ENCODE assay signal across 34 cellular contexts in the genomic region with DNA sequence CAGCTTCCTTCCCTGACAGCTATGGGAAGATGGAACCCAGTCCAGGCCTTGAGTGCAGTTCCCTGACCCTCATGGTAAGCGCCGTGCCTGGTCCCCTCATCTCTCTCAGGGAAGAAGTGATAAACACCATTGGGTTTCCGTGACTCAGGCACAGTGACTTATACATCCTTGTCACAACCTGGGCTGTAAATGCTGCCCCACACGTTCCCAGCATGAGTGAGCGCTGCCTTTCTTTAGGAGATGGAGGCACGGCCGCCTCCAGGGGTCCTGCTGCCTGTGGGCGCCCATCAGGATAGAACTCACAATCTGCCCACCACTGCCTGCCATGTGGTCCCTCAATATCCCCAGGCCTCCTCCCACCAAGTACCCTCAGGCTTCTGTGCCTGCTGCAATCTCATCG. TPM values are rescaled to one million over a fixed set of nuclear protein-coding genes. Genes with fewer than 3 reads are reported as not detected.
DNase-seq lines count a peak whose midpoint lies in the region; ATAC-seq, FAIRE-seq and TF ChIP-seq lines count a peak whose summit lies in the region.
"Had no signal": no experiment of that assay in that cellular context is flagged by ENCODE, and none has a peak within 500 bp of the region (broad histone marks: within the 10 kb centered on the region; RNA-seq: fewer than 3 reads in every experiment).

No MANE protein-coding gene starts in this region.

- H3K4me1 ChIP-seq in kidney (ENCODE audit: control insufficient read depth in 1 of 2, insufficient read depth in 1 of 2, low read depth in 1 of 2, low read length in 2 of 2) (peaks cover 0 to 17% of the 10 kb centered on the region in 2 donors), sigmoid colon (peaks cover 0 to 38% (median 27%) of the 10 kb centered on the region in 4 donors)

- no peak for ATAC-seq in activated CD8-positive, alpha-beta T cell treated with anti-CD3 and anti-CD28 coated beads, Interleukin-2, amount 10 ng/mL, durations not matched to agents 7 days and 5 days
- no peak for ATAC-seq in activated CD8-positive, alpha-beta T cell treated with anti-CD3 and anti-CD28 coated beads for 36 hours
- no peak for ATAC-seq in SK-N-SH treated with all-trans-retinoic acid at 6 μM for 48 hours
- ATAC-seq: activated T-cell treated with anti-CD3 and anti-CD28 coated beads, Interleukin-2, amount 50 U/mL, for 4 hours; GM23338; heart right ventricle; PC-3; right cardiac atrium; upper lobe of right lung had no signal

- no peak overlapping the region for H3K9ac ChIP-seq in kidney (ENCODE audit: low read length in 2 of 2)
- H3K9ac ChIP-seq: parathyroid adenoma had no signal

- FAIRE-seq in kidney (lab: Jason Lieb, UNC) (no peak), GM12891 (lab: Jason Lieb, UNC) (no peak)
- FAIRE-seq: endometrium, TTC549 had no signal

- H3K27ac Mint-ChIP-seq in activated CD8-positive, alpha-beta T cell treated with anti-CD3 and anti-CD28 coated beads, Interleukin-2, amount 10 ng/mL, durations not matched to agents 7 days and 5 days, result no peak overlapping the region
- H3K27ac Mint-ChIP-seq in activated CD8-positive, alpha-beta T cell treated with anti-CD3 and anti-CD28 coated beads for 36 hours, result no peak overlapping the region
- H3K27ac Mint-ChIP-seq: CD4-positive, alpha-beta memory T cell; GM23338; HFFc6; IgD-negative memory B cell; memory B cell; nephron progenitor cell; T-helper 1 cell treated with Interleukin-12 subunit alpha and Interleukin-12 subunit beta and Interleukin-4 antibody, amounts not matched to agents 30 μg/mL and 1 μg/mL, for 36 hours had no signal

- intact Hi-C loops in activated CD8-positive, alpha-beta T cell treated with anti-CD3 and anti-CD28 coated beads for 36 hours (cut with micrococcal nuclease), result no loop called here
- intact Hi-C loops in kidney (cut with DNase I) (no loop called here), sigmoid colon (cut with DNase I) (loop anchor here (10.0 kb wide), 1 partner anchor 114 kb away; a partner anchor contains a TSS)

- no peaks in the 10 kb centered on the region for H3K9me3 Mint-ChIP-seq in activated CD8-positive, alpha-beta T cell treated with anti-CD3 and anti-CD28 coated beads, Interleukin-2, amount 10 ng/mL, durations not matched to agents 7 days and 5 days (ENCODE audit: insufficient read depth)
- H3K9me3 Mint-ChIP-seq in activated CD8-positive, alpha-beta T cell treated with anti-CD3 and anti-CD28 coated beads for 36 hours, result no peaks in the 10 kb centered on the region
- H3K9me3 Mint-ChIP-seq: activated T-cell treated with anti-CD3 and anti-CD28 coated beads, Interleukin-2, amount 50 U/mL, for 4 hours; CD4-positive, alpha-beta memory T cell; GM23338; HFFc6; IgD-negative memory B cell; memory B cell; nephron progenitor cell; T-helper 1 cell treated with Interleukin-12 subunit alpha and Interleukin-12 subunit beta and Interleukin-4 antibody, amounts not matched to agents 30 μg/mL and 1 μg/mL, for 36 hours had no signal

- WGBS in sigmoid colon, 2 donors, result 85 to 90% methylated on average over 9 of the region's 9 CpGs

- no peak for TF ChIP-seq CTCF in activated CD8-positive, alpha-beta T cell treated with anti-CD3 and anti-CD28 coated beads for 36 hours (IDR thresholded peaks at IDR 0.05)
- TF ChIP-seq CTCF in kidney (IDR thresholded peaks at IDR 0.05; ENCODE audit: borderline replicate concordance, extremely low read depth, insufficient read depth) (no peak), sigmoid colon (IDR thresholded peaks at IDR 0.05) (no peak)

- TF ChIP-seq POLR2A in sigmoid colon (IDR thresholded peaks at IDR 0.05) (no peak), GM12891 (IDR thresholded peaks at IDR 0.05; ENCODE audit: low read depth, low read length) (no peak)

- H3K4me3 ChIP-seq in H7 (ENCODE audit: insufficient read depth, low read depth, low read length) (no peak overlapping the region), kidney (ENCODE audit: low read length in 2 of 2) (no peak overlapping the region), sigmoid colon (no peak overlapping the region)
- H3K4me3 ChIP-seq: GM23338, heart right ventricle, SK-N-MC, upper lobe of right lung had no signal

- H3K9me3 ChIP-seq in kidney (ENCODE audit: control insufficient read depth in 1 of 2, low read length in 2 of 2), result no peaks in the 10 kb centered on the region
- no peaks in the 10 kb centered on the region for H3K9me3 ChIP-seq in sigmoid colon
- H3K9me3 ChIP-seq: heart right ventricle, upper lobe of right lung had no signal

- H3K27me3 ChIP-seq in H7 (ENCODE audit: control insufficient read depth, insufficient read depth, low read length) (peaks cover 21% of the 10 kb centered on the region), sigmoid colon (no peaks in the 10 kb centered on the region)
- H3K27me3 ChIP-seq: upper lobe of right lung had no signal

- peak; percentile 16 for DNase-seq in activated CD8-positive, alpha-beta T cell treated with anti-CD3 and anti-CD28 coated beads, Interleukin-2, amount 10 ng/mL, durations not matched to agents 7 days and 5 days
- no peak for DNase-seq in activated CD8-positive, alpha-beta T cell treated with anti-CD3 and anti-CD28 coated beads for 36 hours
- DNase-seq in H7 (peak; percentile 11), kidney (peak; percentile 46), sigmoid colon (peak; percentile 30), GM12891 (ENCODE audit: insufficient read length, low spot score) (no peak), SKM-1 treated with dmso at 0.1 percent for 144 hours (lab: John Stamatoyannopoulos, UW; ENCODE audit: unreplicated experiment) (no peak)
- DNase-seq: activated naive CD4-positive, alpha-beta T cell; activated T-cell treated with anti-CD3 and anti-CD28 coated beads, Interleukin-2, amount 50 U/mL, for 4 hours; amniotic stem cell; brain microvascular endothelial cell; CD4-positive, alpha-beta memory T cell; foreskin melanocyte; HFFc6; kidney glomerular epithelial cell; NCI-H146; NCI-H345; NCI-H69; nephron progenitor cell; PC-3; stimulated activated CD4-positive, alpha-beta T cell treated with anti-CD3 and anti-CD28 coated beads, Interleukin-12 subunit alpha, Interleukin-12 subunit beta, amount 100 ng/mL, for 4 hours; stimulated activated CD4-positive, alpha-beta T cell treated with anti-CD3 and anti-CD28 coated beads, Interleukin-4, amount 100 ng/mL, for 24 hours; upper lobe of right lung had no signal

- no peak overlapping the region for H3K27ac ChIP-seq in kidney (ENCODE audit: low read depth in 2 of 2, low read length in 2 of 2)
- no peak overlapping the region for H3K27ac ChIP-seq in sigmoid colon
- H3K27ac ChIP-seq: brain microvascular endothelial cell, heart right ventricle, parathyroid adenoma, SK-N-MC had no signal

- no peak overlapping the region for H3K4me3 Mint-ChIP-seq in activated CD8-positive, alpha-beta T cell treated with anti-CD3 and anti-CD28 coated beads, Interleukin-2, amount 10 ng/mL, durations not matched to agents 7 days and 5 days
- no peak overlapping the region for H3K4me3 Mint-ChIP-seq in activated CD8-positive, alpha-beta T cell treated with anti-CD3 and anti-CD28 coated beads for 36 hours
- H3K4me3 Mint-ChIP-seq: activated T-cell treated with anti-CD3 and anti-CD28 coated beads, Interleukin-2, amount 50 U/mL, for 4 hours; CD4-positive, alpha-beta memory T cell; GM23338; HFFc6; IgD-negative memory B cell; memory B cell; nephron progenitor cell; T-helper 1 cell treated with Interleukin-12 subunit alpha and Interleukin-12 subunit beta and Interleukin-4 antibody, amounts not matched to agents 30 μg/mL and 1 μg/mL, for 36 hours had no signal

- POLR2A ChIA-PET in activated CD8-positive, alpha-beta T cell treated with anti-CD3 and anti-CD28 coated beads, Interleukin-2, amount 10 ng/mL, durations not matched to agents 7 days and 5 days (lab: Charles Lee), result no interaction called here
- POLR2A ChIA-PET in activated CD8-positive, alpha-beta T cell treated with anti-CD3 and anti-CD28 coated beads for 36 hours (lab: Charles Lee), result no interaction called here

- H3K36me3 ChIP-seq in H7 (replicated peaks; ENCODE audit: control insufficient read depth, insufficient read depth, low read length), result no peaks in the 10 kb centered on the region
- no peaks in the 10 kb centered on the region for H3K36me3 ChIP-seq in kidney (ENCODE audit: control insufficient read depth in 1 of 2, insufficient read depth in 2 of 2, low read length in 2 of 2)
- no peaks in the 10 kb centered on the region for H3K36me3 ChIP-seq in sigmoid colon
- H3K36me3 ChIP-seq: brain microvascular endothelial cell, heart right ventricle, upper lobe of right lung had no signal

- CTCF ChIA-PET in activated CD8-positive, alpha-beta T cell treated with anti-CD3 and anti-CD28 coated beads, Interleukin-2, amount 10 ng/mL, durations not matched to agents 7 days and 5 days (lab: Charles Lee), result no interaction called here
- CTCF ChIA-PET in activated CD8-positive, alpha-beta T cell treated with anti-CD3 and anti-CD28 coated beads for 36 hours (lab: Charles Lee), result interaction anchor here (0.7 kb wide), 1 partner anchor 77 kb away, joined by 3 read pairs; no protein-coding TSS in a partner anchor

- no peaks in the 10 kb centered on the region for H3K36me3 Mint-ChIP-seq in activated CD8-positive, alpha-beta T cell treated with anti-CD3 and anti-CD28 coated beads, Interleukin-2, amount 10 ng/mL, durations not matched to agents 7 days and 5 days (ENCODE audit: low read depth)
- no peaks in the 10 kb centered on the region for H3K36me3 Mint-ChIP-seq in activated CD8-positive, alpha-beta T cell treated with anti-CD3 and anti-CD28 coated beads for 36 hours (ENCODE audit: low read depth)
- H3K36me3 Mint-ChIP-seq: CD4-positive, alpha-beta memory T cell; IgD-negative memory B cell; memory B cell had no signal

- H3K27me3 Mint-ChIP-seq in activated CD8-positive, alpha-beta T cell treated with anti-CD3 and anti-CD28 coated beads, Interleukin-2, amount 10 ng/mL, durations not matched to agents 7 days and 5 days (ENCODE audit: low read depth), result peaks cover 22% of the 10 kb centered on the region
- H3K27me3 Mint-ChIP-seq in activated CD8-positive, alpha-beta T cell treated with anti-CD3 and anti-CD28 coated beads for 36 hours, result peaks cover 2% of the 10 kb centered on the region

- peaks cover 40% of the 10 kb centered on the region for H3K4me1 Mint-ChIP-seq in activated CD8-positive, alpha-beta T cell treated with anti-CD3 and anti-CD28 coated beads, Interleukin-2, amount 10 ng/mL, durations not matched to agents 7 days and 5 days (ENCODE audit: low read depth)
- peaks cover 31% of the 10 kb centered on the region for H3K4me1 Mint-ChIP-seq in activated CD8-positive, alpha-beta T cell treated with anti-CD3 and anti-CD28 coated beads for 36 hours (ENCODE audit: low read depth)

- TF ChIP-seq EP300 in sigmoid colon (IDR thresholded peaks at IDR 0.05), result no peak

TF ChIP-seq in SK-N-SH treated with all-trans-retinoic acid at 6 μM for 48 hours, 23 proteins besides CTCF, POLR2A, EP300 and RAD21 (continues in another document):
- no peak for TF ChIP-seq ZC3H10 (CRISPR knock-in tag; IDR thresholded peaks at IDR 0.05)

RNA-seq across cellular contexts. Expression of a gene that starts 8.3 kb away (rescaled TPM):
- 1 to 10 TPM; 1.3 to 3.2 TPM for total RNA-seq in activated CD8-positive, alpha-beta T cell treated with anti-CD3 and anti-CD28 coated beads, Interleukin-2, amount 10 ng/mL, durations not matched to agents 7 days and 5 days
- total RNA-seq in activated CD8-positive, alpha-beta T cell treated with anti-CD3 and anti-CD28 coated beads for 36 hours, result 1 to 10 TPM; 1.5 to 2.3 TPM
- 4.9 and 5.7 TPM in 2 replicates for total RNA-seq in H7 (2014; rRNA removed; shearing (Covaris generic))
- total RNA-seq in kidney, result 14.1 TPM
- polyA plus RNA-seq in kidney (ENCODE audit: insufficient read depth, low read depth, low replicate concordance), result 7.9 TPM
- 1 to 10 TPM in 3 of 4 donors, under 1 TPM in 1; 0.71 to 4.4 (median 2.0) TPM for total RNA-seq in sigmoid colon
- polyA plus RNA-seq in sigmoid colon, result 1 to 10 TPM in 2 of 3 donors, under 1 TPM in 1; 0.60 to 4.0 (median 1.8) TPM
- polyA plus RNA-seq in GM12891 (2012; ENCODE audit: low read depth, missing spikeins), result 1.4 TPM
- total RNA-seq: CD4-positive, alpha-beta memory T cell; HFFc6 had no signal
- polyA plus RNA-seq: CD4-positive, alpha-beta memory T cell; IgD-negative memory B cell had no signal

Comparison
In these comparisons a context has a peak if more than half of its experiments do, and no peak if none do; other contexts are left out.
1. DNase-seq: peak in activated CD8-positive, alpha-beta T cell treated with anti-CD3 and anti-CD28 coated beads, Interleukin-2, amount 10 ng/mL, durations not matched to agents 7 days and 5 days (single experiment), H7 (single experiment), kidney (single experiment) and sigmoid colon (single experiment); none in activated CD8-positive, alpha-beta T cell treated with anti-CD3 and anti-CD28 coated beads for 36 hours (single experiment), GM12891 (single experiment) and SKM-1 treated with dmso at 0.1 percent for 144 hours (single experiment).